Comparison of ENCODE assay signal across 1 cellular context in genomic region chr1:167926486-167926997, GRCh38.
A peak's percentile ranks its signal among the peaks of the same experiment; 100 is the strongest.
TF ChIP-seq lines count a peak whose summit lies in the region.

No MANE protein-coding gene starts in this region.

TF ChIP-seq in HEK293, 187 proteins besides CTCF, POLR2A, EP300 and RAD21 (continued from another document and continues in another):
- TF ChIP-seq REST (tag by site-specific recombination; IDR thresholded peaks at IDR 0.05) (0 out of 2 replicates have a peak, but pooled peaks have one; percentile 31), ZFP3 (tag by site-specific recombination; IDR thresholded peaks at IDR 0.05; ENCODE audit: low read depth) (peak; percentile 71), ZNF776 (tag by site-specific recombination; IDR thresholded peaks at IDR 0.05; ENCODE audit: borderline replicate concordance) (no peak), ZNF292 (tag by site-specific recombination; IDR thresholded peaks at IDR 0.05; ENCODE audit: borderline replicate concordance, low read depth) (no peak), ZBTB1 (tag by site-specific recombination; IDR thresholded peaks at IDR 0.05) (no peak), ZNF248 (tag by site-specific recombination; IDR thresholded peaks at IDR 0.05) (no peak), ZNF221 (tag by site-specific recombination; IDR thresholded peaks at IDR 0.05; ENCODE audit: borderline replicate concordance) (no peak), ZNF670 (tag by site-specific recombination; IDR thresholded peaks at IDR 0.05; ENCODE audit: low read depth) (no peak), ZBTB7A (tag by site-specific recombination; IDR thresholded peaks at IDR 0.05; ENCODE audit: low read depth) (no peak), ZNF423 (tag by site-specific recombination; IDR thresholded peaks at IDR 0.05) (no peak), SETDB1 (IDR thresholded peaks at IDR 0.05; ENCODE audit: insufficient read length, low read length) (no peak), ZNF114 (tag by site-specific recombination; IDR thresholded peaks at IDR 0.05) (no peak), ZNF138 (tag by site-specific recombination; IDR thresholded peaks at IDR 0.05; ENCODE audit: borderline replicate concordance) (no peak), ZFP41 (tag by site-specific recombination; IDR thresholded peaks at IDR 0.05; ENCODE audit: borderline replicate concordance) (no peak), ZNF416 (tag by site-specific recombination; IDR thresholded peaks at IDR 0.05) (no peak), ZNF112 (tag by site-specific recombination; IDR thresholded peaks at IDR 0.05) (no peak), PRDM6 (tag by site-specific recombination; IDR thresholded peaks at IDR 0.05) (peak; percentile 91), ZNF18 (tag by site-specific recombination; IDR thresholded peaks at IDR 0.05) (peak; percentile 76; the same call in 1 of the 2 replicates), ZNF132 (tag by site-specific recombination; IDR thresholded peaks at IDR 0.05; ENCODE audit: borderline replicate concordance) (no peak), ZBTB11 (tag by site-specific recombination; conservative IDR thresholded peaks at IDR 0.05; ENCODE audit: low read depth) (no peak), HOXC10 (CRISPR knock-in tag; IDR thresholded peaks at IDR 0.05) (no peak), ZNF366 (tag by site-specific recombination; conservative IDR thresholded peaks at IDR 0.05) (peak; percentile 31; the same call in 1 of the 2 replicates), OVOL3 (tag by site-specific recombination; IDR thresholded peaks at IDR 0.05) (0 out of 2 replicates have a peak, but pooled peaks have one; percentile 44), ZNF449 (tag by site-specific recombination; IDR thresholded peaks at IDR 0.05) (no peak), ELK4 (IDR thresholded peaks at IDR 0.05; ENCODE audit: borderline replicate concordance, low read depth, low read length) (no peak), PBX3 (CRISPR knock-in tag; IDR thresholded peaks at IDR 0.05) (no peak), ZNF433 (tag by site-specific recombination; IDR thresholded peaks at IDR 0.05; ENCODE audit: low read depth) (no peak), ATF2 (tag by site-specific recombination; IDR thresholded peaks at IDR 0.05; ENCODE audit: low read depth) (no peak), ZNF830 (tag by site-specific recombination; IDR thresholded peaks at IDR 0.05; ENCODE audit: low read depth) (no peak), ZNF184 (tag by site-specific recombination; IDR thresholded peaks at IDR 0.05) (no peak), ZNF223 (tag by site-specific recombination; IDR thresholded peaks at IDR 0.05) (no peak), HIC1 (tag by site-specific recombination; IDR thresholded peaks at IDR 0.05) (no peak), GLI2 (tag by site-specific recombination; IDR thresholded peaks at IDR 0.05; ENCODE audit: borderline replicate concordance, low read depth) (0 out of 2 replicates have a peak, but pooled peaks have one; percentile 6), ZNF701 (tag by site-specific recombination; IDR thresholded peaks at IDR 0.05) (no peak), ZNF426 (tag by site-specific recombination; IDR thresholded peaks at IDR 0.05) (no peak), MEIS1 (CRISPR knock-in tag; IDR thresholded peaks at IDR 0.05; ENCODE audit: borderline replicate concordance) (no peak), ZNF280C (tag by site-specific recombination; IDR thresholded peaks at IDR 0.05) (no peak), ZNF660 (tag by site-specific recombination; IDR thresholded peaks at IDR 0.05) (no peak), ZNF394 (tag by site-specific recombination; IDR thresholded peaks at IDR 0.05; ENCODE audit: borderline replicate concordance) (no peak), ZNF341 (tag by site-specific recombination; IDR thresholded peaks at IDR 0.05; ENCODE audit: low read depth) (peak; percentile 59)
